ENCODE assay signal across 33 cellular contexts in the genomic region with DNA sequence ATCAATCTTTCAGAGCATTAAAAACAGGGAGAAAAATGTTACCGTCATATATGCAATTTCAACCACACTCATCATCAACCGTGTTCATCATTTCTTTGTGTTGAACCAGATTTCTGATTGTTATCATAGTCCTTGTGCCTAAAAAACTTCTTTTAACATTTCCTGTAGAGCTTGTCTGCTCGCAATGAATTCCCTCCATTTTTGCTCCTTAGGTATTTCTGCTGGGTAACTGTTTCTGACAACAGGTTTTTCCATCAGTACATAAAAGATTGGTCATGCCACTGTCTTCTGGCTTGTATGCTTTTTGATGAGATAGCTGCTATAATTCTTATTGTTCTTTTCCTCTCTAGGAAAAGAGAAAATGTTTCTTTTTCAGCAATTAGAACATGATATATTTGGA.
"Had no signal": no experiment of that assay in that cellular context is flagged by ENCODE, and none has a peak within 500 bp of the region (broad histone marks: within the 10 kb centered on the region; RNA-seq: fewer than 3 reads in every experiment).

No MANE protein-coding gene starts in this region.

- H3K4me1 ChIP-seq: adrenal gland, ascending aorta, body of pancreas, breast epithelium had no signal

- H3K27ac ChIP-seq: adrenal gland, ascending aorta, body of pancreas, breast epithelium, cardiac muscle cell had no signal

- FAIRE-seq: astrocyte, bronchial epithelial cell had no signal

- H3K9me3 ChIP-seq: adrenal gland, body of pancreas had no signal

- ATAC-seq: activated naive CD4-positive, alpha-beta T cell treated with anti-CD3 and anti-CD28 coated beads, Interleukin-2, amount 50 U/mL, for 72 hours; activated naive CD8-positive, alpha-beta T cell treated with anti-CD3 and anti-CD28 coated beads, Interleukin-2, amount 50 U/mL, for 24 hours; activated T-cell treated with anti-CD3 and anti-CD28 coated beads, Interleukin-2, amount 50 U/mL, for 4 hours; activated T-cell treated with anti-CD3 and anti-CD28 coated beads, Interleukin-2, amount 50 U/mL, for 72 hours; activated T-helper 17 cell treated with anti-CD3 and anti-CD28 coated beads, Interleukin-2, amount 50 U/mL, for 72 hours; body of pancreas had no signal

- H3K36me3 ChIP-seq: adrenal gland, breast epithelium, cardiac muscle cell had no signal

- H3K4me3 ChIP-seq: adrenal gland, ascending aorta, body of pancreas, breast epithelium, cardiac muscle cell had no signal

- H3K27me3 ChIP-seq: adrenal gland, ascending aorta, body of pancreas, breast epithelium, cardiac muscle cell had no signal

- DNase-seq: activated effector memory CD4-positive, alpha-beta T cell treated with anti-CD3 and anti-CD28 coated beads, Interleukin-2, amount 50 U/mL, for 16 hours; activated effector memory CD4-positive, alpha-beta T cell treated with Interleukin-2 at 50 U/mL for 16 hours; activated gamma-delta T cell; activated gamma-delta T cell treated with Interleukin-2 at 50 U/mL for 16 hours; activated naive CD4-positive, alpha-beta T cell; activated naive CD4-positive, alpha-beta T cell treated with anti-CD3 and anti-CD28 coated beads for 36 hours; activated naive CD4-positive, alpha-beta T cell treated with anti-CD3 and anti-CD28 coated beads, Interleukin-2, amount 10 ng/mL, durations not matched to agents 7 days and 5 days; activated naive CD4-positive, alpha-beta T cell treated with anti-CD3 and anti-CD28 coated beads, Interleukin-2, amount 50 U/mL, for 16 hours; activated naive CD4-positive, alpha-beta T cell treated with Interleukin-2 at 50 U/mL for 16 hours; activated naive CD8-positive, alpha-beta T cell treated with anti-CD3 and anti-CD28 coated beads for 36 hours; activated naive CD8-positive, alpha-beta T cell treated with anti-CD3 and anti-CD28 coated beads, Interleukin-2, amount 10 ng/mL, durations not matched to agents 7 days and 5 days; activated naive CD8-positive, alpha-beta T cell treated with anti-CD3 and anti-CD28 coated beads, Interleukin-2, amount 50 U/mL, for 24 hours; activated T-cell treated with anti-CD3 and anti-CD28 coated beads, Interleukin-2, amount 50 U/mL, for 1 hour; activated T-cell treated with anti-CD3 and anti-CD28 coated beads, Interleukin-2, amount 50 U/mL, for 24 hours; activated T-cell treated with anti-CD3 and anti-CD28 coated beads, Interleukin-2, amount 50 U/mL, for 4 hours; activated T-cell treated with anti-CD3 and anti-CD28 coated beads, Interleukin-2, amount 50 U/mL, for 48 hours; activated T-cell treated with anti-CD3 and anti-CD28 coated beads, Interleukin-2, amount 50 U/mL, for 72 hours; adrenal gland; amniotic stem cell; amygdala; anterior cingulate cortex; aorta; body of pancreas; caudate nucleus; central memory CD4-positive, alpha-beta T cell; cerebellar nuclear complex had no signal
